In the genomic region with DNA sequence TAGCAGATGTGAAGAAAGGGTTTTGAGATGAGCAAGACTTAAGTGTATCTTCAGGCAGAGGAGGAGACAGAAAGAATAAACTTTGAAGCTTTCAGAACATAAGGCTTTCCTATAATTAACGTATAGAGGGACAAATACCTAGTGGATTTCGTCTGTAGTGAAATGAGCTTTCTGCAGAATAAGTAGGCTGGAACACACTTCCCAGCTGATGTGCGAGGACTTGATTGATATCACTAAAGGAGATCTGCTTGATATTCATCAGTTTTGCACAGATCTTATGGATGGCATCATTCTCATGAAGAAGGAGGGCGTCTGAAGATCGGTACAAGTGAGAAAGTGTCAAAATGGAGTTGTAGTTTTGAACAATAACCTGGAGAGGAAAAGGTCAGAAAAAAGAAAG, we compare ENCODE assay signal across 22 cellular contexts.
"Had no signal": no experiment of that assay in that cellular context is flagged by ENCODE, and none has a peak within 500 bp of the region (broad histone marks: within the 10 kb centered on the region; RNA-seq: fewer than 3 reads in every experiment).

No MANE protein-coding gene starts in this region.

- ATAC-seq: body of pancreas; gastrocnemius medialis; naive thymus-derived CD8-positive, alpha-beta T cell; upper lobe of right lung had no signal

- H3K4me1 Mint-ChIP-seq: activated B cell treated with CpG ODN at 0.5 μM for 24 hours, endodermal cell, mesothelial cell of epicardium had no signal

- H3K27me3 Mint-ChIP-seq: activated B cell treated with CpG ODN at 0.5 μM for 24 hours; naive thymus-derived CD8-positive, alpha-beta T cell had no signal

- H3K27ac ChIP-seq: body of pancreas, cardiac muscle cell, gastrocnemius medialis, left ventricle myocardium inferior, sigmoid colon, thyroid gland, upper lobe of right lung had no signal

- H3K9me3 Mint-ChIP-seq: activated B cell treated with CpG ODN at 0.5 μM for 24 hours; endodermal cell; mesothelial cell of epicardium; naive thymus-derived CD8-positive, alpha-beta T cell had no signal

- H3K27me3 ChIP-seq: body of pancreas, cardiac muscle cell, esophagus squamous epithelium, gastrocnemius medialis, sigmoid colon, thyroid gland, upper lobe of right lung had no signal

- H3K4me3 ChIP-seq: body of pancreas, cardiac muscle cell, esophagus squamous epithelium, gastrocnemius medialis, left ventricle myocardium inferior, sigmoid colon, smooth muscle cell, thyroid gland, upper lobe of right lung had no signal

- H3K4me3 Mint-ChIP-seq: activated B cell treated with CpG ODN at 0.5 μM for 24 hours; endodermal cell; mesothelial cell of epicardium; naive thymus-derived CD8-positive, alpha-beta T cell had no signal

- H3K27ac Mint-ChIP-seq: activated B cell treated with CpG ODN at 0.5 μM for 24 hours, endodermal cell, mesothelial cell of epicardium had no signal

- DNase-seq: activated B cell treated with CpG ODN at 0.5 μM for 24 hours; activated CD4-positive, alpha-beta T cell treated with anti-CD3 and anti-CD28 coated beads for 48 hours; activated T-cell treated with anti-CD3 and anti-CD28 coated beads, Interleukin-2, amount 50 U/mL, for 48 hours; body of pancreas; cortex of kidney; endodermal cell; esophagus squamous epithelium; gastrocnemius medialis; hippocampal formation; left ventricle myocardium inferior; naive thymus-derived CD8-positive, alpha-beta T cell; sigmoid colon; stimulated activated CD4-positive, alpha-beta T cell treated with anti-CD3 and anti-CD28 coated beads, Interleukin-15, amount 100 ng/mL, for 24 hours; stimulated activated CD4-positive, alpha-beta T cell treated with anti-CD3 and anti-CD28 coated beads, Interleukin-2, amount 100 ng/mL, for 48 hours; stimulated activated CD8-positive, alpha-beta memory T cell treated with anti-CD3 and anti-CD28 coated beads, Interleukin-4, amount 100 ng/mL, for 48 hours; stimulated activated naive CD4-positive, alpha-beta T cell treated with Interleukin-2 at 50 U/mL for 16 hours; T-helper 9 cell; thyroid gland; upper lobe of right lung had no signal

- H3K4me1 ChIP-seq: gastrocnemius medialis, left ventricle myocardium inferior, sigmoid colon, thyroid gland, upper lobe of right lung had no signal

- H3K9me3 ChIP-seq: body of pancreas, esophagus squamous epithelium, gastrocnemius medialis, left ventricle myocardium inferior, sigmoid colon, thyroid gland, upper lobe of right lung had no signal
